10 cellular contexts compared by ENCODE assay signal in the genomic region with DNA sequence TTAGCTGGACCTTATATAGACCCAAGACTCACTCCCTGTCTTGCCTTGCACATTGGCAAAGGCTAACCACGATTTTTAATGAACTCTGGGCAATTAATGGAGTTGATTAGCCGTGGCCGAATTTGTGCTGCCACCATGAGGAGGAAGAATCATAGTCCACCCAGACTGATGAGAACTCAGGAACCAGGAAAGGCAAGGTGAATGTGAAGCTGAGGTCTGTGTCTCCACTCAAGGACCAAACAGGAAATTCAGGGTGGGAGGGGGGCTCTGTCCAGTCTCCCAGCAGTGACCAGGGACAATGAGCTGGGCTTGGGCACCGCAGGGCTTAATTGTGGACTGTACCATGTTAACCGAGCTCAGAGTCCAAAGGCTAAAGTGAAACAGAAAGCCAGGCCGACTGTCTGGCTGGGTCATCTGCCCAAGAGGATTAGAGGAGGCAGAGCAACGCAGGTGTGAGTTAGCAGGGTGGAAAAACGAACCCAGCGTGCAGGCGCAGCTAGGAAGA.
DNase-seq lines count a peak whose midpoint lies in the region; ATAC-seq, FAIRE-seq and TF ChIP-seq lines count a peak whose summit lies in the region.
"Had no signal": no experiment of that assay in that cellular context is flagged by ENCODE, and none has a peak within 500 bp of the region (broad histone marks: within the 10 kb centered on the region; RNA-seq: fewer than 3 reads in every experiment).

No MANE protein-coding gene starts in this region.

- H3K27ac ChIP-seq in GM12878 (ENCODE audit: control insufficient read depth, insufficient read depth) (no peak overlapping the region), lower lobe of right lung (peak overlapping the region; percentile 74)

- ATAC-seq in HG02571 (IDR thresholded peaks at IDR 0.05; ENCODE audit: unreplicated experiment) = peak; percentile 65
- ATAC-seq in GM12878 = peak; percentile 70
- peak; percentile 46 to 51 for ATAC-seq in lower lobe of right lung
- ATAC-seq in GM21619 (IDR thresholded peaks at IDR 0.05; ENCODE audit: unreplicated experiment) = no peak

- TF ChIP-seq POLR2A in GM12878 (IDR thresholded peaks at IDR 0.05; ENCODE audit: low read depth, low read length) = no peak

- BruUV-seq in GM12878 (replicated peaks; lab: Mats Ljungman, UMichigan) = no TSS peak

- no peak overlapping the region for H3K9ac ChIP-seq in GM12878 (ENCODE audit: control insufficient read depth, insufficient read depth, low read length)

- TF ChIP-seq RAD21 in GM12878 (IDR thresholded peaks at IDR 0.05; ENCODE audit: insufficient read depth, low read depth, low read length) = no peak

- 0 out of 2 replicates have a peak overlapping the region, but pooled peaks have one; percentile 38 for H3K4me2 ChIP-seq in GM12878 (ENCODE audit: control insufficient read depth, insufficient read depth)

- RAD21 ChIA-PET in GM12878 (lab: Charles Lee; ENCODE audit: unreplicated experiment) = no interaction called here

- peak overlapping the region; percentile 61; the same call in 1 of the 2 replicates for H2AFZ ChIP-seq in GM12878 (ENCODE audit: control insufficient read depth, low read depth, low read length)

- H3K4me3 ChIP-seq in GM12878 = no peak overlapping the region; the same call in 1 of the 2 replicates
- H3K4me3 ChIP-seq in lower lobe of right lung = peak overlapping the region; percentile 25

- TF ChIP-seq CTCF in GM12878 (IDR thresholded peaks at IDR 0.05 in 2 of 3, conservative IDR thresholded peaks at IDR 0.05 in 1 of 3; ENCODE audit: control insufficient read depth in 2 of 3, extremely low read depth in 1 of 3, insufficient read depth in 1 of 3, low read depth in 3 of 3, low read length in 3 of 3) (peak in 1 of 3 experiments; percentile 11; a peak in 2 of 6 replicates), lower lobe of right lung (IDR thresholded peaks at IDR 0.05) (peak; percentile 22)

- no peaks in the 10 kb centered on the region for H3K36me3 ChIP-seq in GM12878 (ENCODE audit: control insufficient read depth in 2 of 2, insufficient read depth in 2 of 2, low read length in 1 of 2)
- no peaks in the 10 kb centered on the region for H3K36me3 ChIP-seq in lower lobe of right lung

- intact Hi-C loops in GM12878 (cut with micrococcal nuclease; ENCODE audit: unreplicated experiment) (no loop called here), lower lobe of right lung (cut with DNase I) (no loop called here)

- WGBS in GM12878 (ENCODE audit: insufficient coverage, insufficient replicate concordance, low lambda C conversion rate, missing lambda C conversion rate) = 33% methylated on average over 10 of the region's 10 CpGs

- TF ChIP-seq EP300 in GM12878 (IDR thresholded peaks at IDR 0.05; ENCODE audit: borderline replicate concordance in 1 of 2, control insufficient read depth in 1 of 2, low read depth in 2 of 2, low read length in 2 of 2) = no peak

- POLR2A ChIA-PET in GM12878 (lab: Charles Lee) = no interaction called here

- CTCF ChIA-PET in GM12878 (lab: Yijun Ruan, JAX) = interaction anchor here (0.7 to 1.3 kb wide), 4 partner anchors 8 to 235 kb away, joined by 3 to 4 read pairs (median 4); no protein-coding TSS in a partner anchor

- FAIRE-seq in GM12878 (lab: Jason Lieb, UNC) = no peak

- no peaks in the 10 kb centered on the region for H3K4me1 ChIP-seq in GM12878 (ENCODE audit: control insufficient read depth, insufficient read depth, low read length)
- peaks cover 32% of the 10 kb centered on the region for H3K4me1 ChIP-seq in lower lobe of right lung

- H3K27me3 ChIP-seq in GM12878 (replicated peaks in 1 of 2; ENCODE audit: control insufficient read depth in 2 of 2, insufficient read depth in 2 of 2, low read length in 1 of 2) = no peaks in the 10 kb centered on the region
- no peaks in the 10 kb centered on the region for H3K27me3 ChIP-seq in lower lobe of right lung (ENCODE audit: low read depth)

- 0 out of 2 replicates have a peak, but pooled peaks cover 3% of the 10 kb centered on the region for H4K20me1 ChIP-seq in GM12878 (ENCODE audit: control insufficient read depth, insufficient read depth)

- DNase-seq in ACHN (peak; percentile 66), GM12878 (ENCODE audit: low read depth, low spot score) (no peak), lower lobe of right lung (no peak), NCI-H345 (lab: John Stamatoyannopoulos, UW) (no peak), SHP77 treated with DMSO at 0.1 percent for 48 hours (lab: John Stamatoyannopoulos, UW) (no peak), Ammon's horn (ENCODE audit: low spot score) (no peak)
- DNase-seq: activated B cell treated with CpG ODN at 0.5 μM for 24 hours, hippocampal formation had no signal

- SMC1A ChIA-PET in GM12878 (lab: Charles Lee; ENCODE audit: uncharacterized antibody, unreplicated experiment) = interaction anchor here (1.0 kb wide), 1 partner anchor 12 kb away, joined by 3 read pairs; no protein-coding TSS in a partner anchor

- in situ Hi-C loops in ACHN (cut with HindIII; ENCODE audit: low pct_ligation_motif_present, low pct_unique_long_range_greater_than_20kb, low sequenced_read_pairs) = no loop called here
- in situ Hi-C loops in GM12878 (cut with MboI) = no loop called here

- H3K9me3 ChIP-seq in GM12878 (replicated peaks; ENCODE audit: control insufficient read depth, insufficient read depth, low read length) (no peaks in the 10 kb centered on the region), lower lobe of right lung (no peaks in the 10 kb centered on the region)

- H3K79me2 ChIP-seq in GM12878 (ENCODE audit: control insufficient read depth, insufficient read depth, low read length) = no peaks in the 10 kb centered on the region

TF ChIP-seq in GM12878, 131 proteins besides CTCF, POLR2A, EP300 and RAD21:
- TF ChIP-seq SMARCA5 (IDR thresholded peaks at IDR 0.05) (no peak), GATAD2B (conservative IDR thresholded peaks at IDR 0.05; ENCODE audit: low read depth) (no peak), PAX5 (IDR thresholded peaks at IDR 0.05; ENCODE audit: borderline replicate concordance, low read depth, low read length) (no peak), FOXK2 (IDR thresholded peaks at IDR 0.05) (no peak), DPF2 (IDR thresholded peaks at IDR 0.05) (no peak), PAX8 (IDR thresholded peaks at IDR 0.05) (no peak), YY1 (IDR thresholded peaks at IDR 0.05; ENCODE audit: low read depth, low read length) (no peak), CREB1 (IDR thresholded peaks at IDR 0.05; ENCODE audit: low read depth) (no peak), RB1 (IDR thresholded peaks at IDR 0.05; ENCODE audit: borderline replicate concordance) (no peak), HSF1 (IDR thresholded peaks at IDR 0.05; ENCODE audit: low read depth, low read length) (no peak), NFXL1 (IDR thresholded peaks at IDR 0.05; ENCODE audit: borderline replicate concordance) (no peak), MYC (IDR thresholded peaks at IDR 0.05; ENCODE audit: insufficient read depth, insufficient read length, insufficient replicate concordance, low read length, severe bottlenecking) (no peak), ATF3 (IDR thresholded peaks at IDR 0.05; ENCODE audit: borderline replicate concordance, extremely low read depth, low read depth, low read length) (no peak)
- TF ChIP-seq, protein P1, sequence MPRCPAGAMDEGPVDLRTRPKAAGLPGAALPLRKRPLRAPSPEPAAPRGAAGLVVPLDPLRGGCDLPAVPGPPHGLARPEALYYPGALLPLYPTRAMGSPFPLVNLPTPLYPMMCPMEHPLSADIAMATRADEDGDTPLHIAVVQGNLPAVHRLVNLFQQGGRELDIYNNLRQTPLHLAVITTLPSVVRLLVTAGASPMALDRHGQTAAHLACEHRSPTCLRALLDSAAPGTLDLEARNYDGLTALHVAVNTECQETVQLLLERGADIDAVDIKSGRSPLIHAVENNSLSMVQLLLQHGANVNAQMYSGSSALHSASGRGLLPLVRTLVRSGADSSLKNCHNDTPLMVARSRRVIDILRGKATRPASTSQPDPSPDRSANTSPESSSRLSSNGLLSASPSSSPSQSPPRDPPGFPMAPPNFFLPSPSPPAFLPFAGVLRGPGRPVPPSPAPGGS (IDR thresholded peaks at IDR 0.05; ENCODE audit: borderline replicate concordance, insufficient read depth, low read depth, low read length, poor library complexity, severe bottlenecking) = no peak
- TF ChIP-seq, protein P2, sequence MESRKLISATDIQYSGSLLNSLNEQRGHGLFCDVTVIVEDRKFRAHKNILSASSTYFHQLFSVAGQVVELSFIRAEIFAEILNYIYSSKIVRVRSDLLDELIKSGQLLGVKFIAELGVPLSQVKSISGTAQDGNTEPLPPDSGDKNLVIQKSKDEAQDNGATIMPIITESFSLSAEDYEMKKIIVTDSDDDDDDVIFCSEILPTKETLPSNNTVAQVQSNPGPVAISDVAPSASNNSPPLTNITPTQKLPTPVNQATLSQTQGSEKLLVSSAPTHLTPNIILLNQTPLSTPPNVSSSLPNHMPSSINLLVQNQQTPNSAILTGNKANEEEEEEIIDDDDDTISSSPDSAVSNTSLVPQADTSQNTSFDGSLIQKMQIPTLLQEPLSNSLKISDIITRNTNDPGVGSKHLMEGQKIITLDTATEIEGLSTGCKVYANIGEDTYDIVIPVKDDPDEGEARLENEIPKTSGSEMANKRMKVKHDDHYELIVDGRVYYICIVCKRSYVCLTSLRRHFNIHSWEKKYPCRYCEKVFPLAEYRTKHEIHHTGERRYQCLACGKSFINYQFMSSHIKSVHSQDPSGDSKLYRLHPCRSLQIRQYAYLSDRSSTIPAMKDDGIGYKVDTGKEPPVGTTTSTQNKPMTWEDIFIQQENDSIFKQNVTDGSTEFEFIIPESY (IDR thresholded peaks at IDR 0.05) = no peak
